In the genomic region with DNA sequence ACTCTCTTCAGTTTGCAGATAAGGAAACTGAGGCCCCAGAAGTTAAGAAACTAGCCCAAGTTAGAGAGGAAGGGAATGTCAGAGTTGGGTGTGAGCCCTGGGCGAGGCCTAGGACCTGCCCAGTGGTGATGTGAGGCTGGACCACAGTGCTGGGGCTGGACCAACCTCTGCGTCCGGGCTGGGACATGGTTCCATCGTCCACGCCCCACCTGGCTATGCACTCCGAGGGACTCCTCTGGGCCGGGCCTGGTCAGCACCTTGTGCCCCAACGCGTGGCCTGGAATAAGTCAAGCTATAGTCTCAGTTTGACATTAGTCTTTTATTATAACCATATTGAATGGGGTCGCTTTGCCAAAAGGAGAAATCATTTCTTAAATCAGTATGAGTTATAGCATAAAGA, we compare ENCODE assay signal across 14 cellular contexts.
DNase-seq lines count a peak whose midpoint lies in the region; ATAC-seq and TF ChIP-seq lines count a peak whose summit lies in the region.
"Had no signal": no experiment of that assay in that cellular context is flagged by ENCODE, and none has a peak within 500 bp of the region (broad histone marks: within the 10 kb centered on the region; RNA-seq: fewer than 3 reads in every experiment).

No MANE protein-coding gene starts in this region.

- DNase-seq in activated CD8-positive, alpha-beta memory T cell treated with anti-CD3 and anti-CD28 coated beads for 24 hours = peak; percentile 46
- DNase-seq in activated CD8-positive, alpha-beta memory T cell treated with anti-CD3 and anti-CD28 coated beads, Interleukin-2, amount 10 ng/mL, durations not matched to agents 7 days and 5 days = no peak
- peak in 1 of 3 donors; percentile 55 for DNase-seq in right cardiac atrium
- no peak for DNase-seq in heart left ventricle
- no peak for DNase-seq in NCI-H774 (lab: John Stamatoyannopoulos, UW)
- no peak for DNase-seq in NAMALWA (ENCODE audit: low spot score)
- DNase-seq: ACHN; CD4-positive, CD25-positive, alpha-beta regulatory T cell; DMS53; GF-D8 had no signal

- H3K4me3 Mint-ChIP-seq in activated CD8-positive, alpha-beta memory T cell treated with anti-CD3 and anti-CD28 coated beads, Interleukin-2, amount 10 ng/mL, durations not matched to agents 7 days and 5 days = no peak overlapping the region
- H3K4me3 Mint-ChIP-seq: CD4-positive, CD25-positive, alpha-beta regulatory T cell had no signal

- H3K27me3 ChIP-seq in right cardiac atrium (ENCODE audit: control insufficient read depth, insufficient read depth) (no peaks in the 10 kb centered on the region), heart left ventricle (no peaks in the 10 kb centered on the region), skeletal muscle tissue (ENCODE audit: control insufficient read depth in 3 of 3, insufficient read depth in 3 of 3, low read length in 3 of 3) (no peaks in the 10 kb centered on the region)
- H3K27me3 ChIP-seq: BLaER1 treated with 17β-estradiol and CSF1 and Interleukin-3, amounts not matched to agents 10 nM and 100 nM had no signal

- ATAC-seq in activated CD8-positive, alpha-beta memory T cell treated with anti-CD3 and anti-CD28 coated beads, Interleukin-2, amount 10 ng/mL, durations not matched to agents 7 days and 5 days = no peak
- ATAC-seq in right cardiac atrium = no peak
- ATAC-seq in heart left ventricle = no peak
- ATAC-seq: HepG2 had no signal

- H3K27ac Mint-ChIP-seq in activated CD8-positive, alpha-beta memory T cell treated with anti-CD3 and anti-CD28 coated beads, Interleukin-2, amount 10 ng/mL, durations not matched to agents 7 days and 5 days = no peak overlapping the region
- H3K27ac Mint-ChIP-seq: CD4-positive, CD25-positive, alpha-beta regulatory T cell had no signal

- CTCF ChIA-PET in activated CD8-positive, alpha-beta memory T cell treated with anti-CD3 and anti-CD28 coated beads, Interleukin-2, amount 10 ng/mL, durations not matched to agents 7 days and 5 days (lab: Charles Lee) = no interaction called here

- no peaks in the 10 kb centered on the region for H3K27me3 Mint-ChIP-seq in activated CD8-positive, alpha-beta memory T cell treated with anti-CD3 and anti-CD28 coated beads, Interleukin-2, amount 10 ng/mL, durations not matched to agents 7 days and 5 days
- H3K27me3 Mint-ChIP-seq: CD4-positive, CD25-positive, alpha-beta regulatory T cell had no signal

- peak overlapping the region in 1 of 3 donors; percentile 29 for H3K9ac ChIP-seq in skeletal muscle tissue (ENCODE audit: low read depth in 1 of 3, low read length in 3 of 3)
- H3K9ac ChIP-seq: BLaER1 treated with 17β-estradiol and CSF1 and Interleukin-3, amounts not matched to agents 10 nM and 100 nM had no signal

- no peak for TF ChIP-seq POLR2A in heart left ventricle (IDR thresholded peaks at IDR 0.05)

- H3K4me1 ChIP-seq in right cardiac atrium (ENCODE audit: control insufficient read depth, insufficient read depth, low read length) (no peaks in the 10 kb centered on the region), heart left ventricle (peaks cover 0 to 50% (median 13%) of the 10 kb centered on the region in 12 donors), skeletal muscle tissue (ENCODE audit: control insufficient read depth in 3 of 3, insufficient read depth in 3 of 3, low read length in 3 of 3) (peaks cover 22 to 41% (median 28%) of the 10 kb centered on the region in 3 donors)
- H3K4me1 ChIP-seq: HAP-1 had no signal

- H3K4me3 ChIP-seq in right cardiac atrium (ENCODE audit: low read length) (no peak overlapping the region), heart left ventricle (no peak overlapping the region), skeletal muscle tissue (ENCODE audit: low read length in 3 of 3) (no peak overlapping the region)
- H3K4me3 ChIP-seq: BLaER1 treated with 17β-estradiol and CSF1 and Interleukin-3, amounts not matched to agents 10 nM and 100 nM; HAP-1 had no signal

- H3K36me3 ChIP-seq in heart left ventricle (peaks cover 0 to 70% (median 33%) of the 10 kb centered on the region in 9 donors), skeletal muscle tissue (ENCODE audit: control insufficient read depth in 3 of 3, insufficient read depth in 3 of 3, low read length in 3 of 3) (peaks cover 28 to 40% (median 30%) of the 10 kb centered on the region in 3 donors)
- H3K36me3 ChIP-seq: HAP-1 had no signal

- no peak for TF ChIP-seq CTCF in heart left ventricle (IDR thresholded peaks at IDR 0.05)

- intact Hi-C loops in right cardiac atrium (cut with DNase I) (no loop called here), heart left ventricle (cut with DNase I) (loop anchor here in 2 of 10 donors (10.0 kb wide), 2 partner anchors 112 to 272 kb away; a partner anchor contains a TSS)

- H3K9me3 ChIP-seq in right cardiac atrium (ENCODE audit: control insufficient read depth, low read length) (no peaks in the 10 kb centered on the region), heart left ventricle (peaks cover 0 to 24% (median 8%) of the 10 kb centered on the region in 12 donors), skeletal muscle tissue (ENCODE audit: control insufficient read depth in 3 of 3, low read length in 3 of 3) (peaks cover 0 to 6% (median 5%) of the 10 kb centered on the region in 3 donors)
- H3K9me3 ChIP-seq: HAP-1 had no signal

- H3K27ac ChIP-seq in right cardiac atrium (ENCODE audit: low read length) = peak overlapping the region; percentile 1
- peak overlapping the region in 6 of 12 donors; percentile 77 to 94 (median 83) for H3K27ac ChIP-seq in heart left ventricle
- H3K27ac ChIP-seq in skeletal muscle tissue (ENCODE audit: low read depth, low read length) = peak overlapping the region; percentile 80
- H3K27ac ChIP-seq: BLaER1 treated with 17β-estradiol and CSF1 and Interleukin-3, amounts not matched to agents 10 nM and 100 nM had no signal

- WGBS in right cardiac atrium = 96% methylated on average over 10 of the region's 10 CpGs
- whole genome bisulfite sequencing in heart left ventricle, 4 donors = 93 to 98% (median 97%) methylated on average over 10 of the region's 10 CpGs

- H3K4me1 Mint-ChIP-seq in activated CD8-positive, alpha-beta memory T cell treated with anti-CD3 and anti-CD28 coated beads, Interleukin-2, amount 10 ng/mL, durations not matched to agents 7 days and 5 days = peaks cover 55% of the 10 kb centered on the region

- H3K9me3 Mint-ChIP-seq in activated CD8-positive, alpha-beta memory T cell treated with anti-CD3 and anti-CD28 coated beads, Interleukin-2, amount 10 ng/mL, durations not matched to agents 7 days and 5 days (ENCODE audit: low read depth) = peaks cover 6% of the 10 kb centered on the region

- peaks cover 44% of the 10 kb centered on the region for H3K36me3 Mint-ChIP-seq in activated CD8-positive, alpha-beta memory T cell treated with anti-CD3 and anti-CD28 coated beads, Interleukin-2, amount 10 ng/mL, durations not matched to agents 7 days and 5 days
